In genomic region chr6:14665827-14666724, GRCh38 we compare ENCODE assay signal across 8 cellular contexts.
DNase-seq lines count a peak whose midpoint lies in the region; ATAC-seq and TF ChIP-seq lines count a peak whose summit lies in the region.

No MANE protein-coding gene starts in this region.

- DNase-seq in EH (ENCODE audit: low read depth): peak; percentile 97
- DNase-seq in activated T-helper 2 cell treated with anti-CD3 and anti-CD28 coated beads, Interferon-gamma antibody, Interleukin-2, Interleukin-4, amounts not matched to agents 10 μg/mL and 5 μg/mL and 100 μg/mL, durations not matched to agents 14 hours and 24 hours and 36 hours (ENCODE audit: low spot score): no peak
- no peak for DNase-seq in neural progenitor cell (ENCODE audit: low spot score)
- DNase-seq in DMS53 (lab: John Stamatoyannopoulos, UW): no peak
- DNase-seq in HAP-1 (ENCODE audit: low spot score in 2 of 2): no peak
- no peak for DNase-seq in Karpas-422

- peaks cover 23% of the 10 kb centered on the region for H3K4me1 ChIP-seq in neural progenitor cell
- no peaks in the 10 kb centered on the region for H3K4me1 ChIP-seq in HAP-1
- peaks cover 12% of the 10 kb centered on the region for H3K4me1 ChIP-seq in Karpas-422 (ENCODE audit: low read length)

- H3K9me3 Mint-ChIP-seq in activated T-helper 2 cell treated with anti-CD3 and anti-CD28 coated beads, Interferon-gamma antibody, Interleukin-2, Interleukin-4, amounts not matched to agents 10 μg/mL and 5 μg/mL and 100 μg/mL, durations not matched to agents 14 hours and 24 hours and 36 hours: no peaks in the 10 kb centered on the region
- H3K9me3 Mint-ChIP-seq in neural progenitor cell: peaks cover 2% of the 10 kb centered on the region

- H2AFZ ChIP-seq in neural progenitor cell (replicated peaks): no peak overlapping the region
- no peak overlapping the region for H2AFZ ChIP-seq in Karpas-422 (ENCODE audit: low read length)

- peak overlapping the region; percentile 9 for H3K27ac Mint-ChIP-seq in activated T-helper 2 cell treated with anti-CD3 and anti-CD28 coated beads, Interferon-gamma antibody, Interleukin-2, Interleukin-4, amounts not matched to agents 10 μg/mL and 5 μg/mL and 100 μg/mL, durations not matched to agents 14 hours and 24 hours and 36 hours
- peak overlapping the region; percentile 13 for H3K27ac Mint-ChIP-seq in neural progenitor cell

- no peaks in the 10 kb centered on the region for H3K9me3 ChIP-seq in neural progenitor cell (ENCODE audit: low read depth)
- no peaks in the 10 kb centered on the region for H3K9me3 ChIP-seq in HAP-1
- no peaks in the 10 kb centered on the region for H3K9me3 ChIP-seq in Karpas-422 (ENCODE audit: low read length)

- H3F3A ChIP-seq in neural progenitor cell (ENCODE audit: low read depth): peaks cover 11% of the 10 kb centered on the region

- no peak overlapping the region for H3K4me3 Mint-ChIP-seq in activated T-helper 2 cell treated with anti-CD3 and anti-CD28 coated beads, Interferon-gamma antibody, Interleukin-2, Interleukin-4, amounts not matched to agents 10 μg/mL and 5 μg/mL and 100 μg/mL, durations not matched to agents 14 hours and 24 hours and 36 hours (ENCODE audit: low read depth)
- no peak overlapping the region for H3K4me3 Mint-ChIP-seq in neural progenitor cell

- peak; percentile 63 for ATAC-seq in HG03039 (IDR thresholded peaks at IDR 0.05; ENCODE audit: unreplicated experiment)
- ATAC-seq in HG03469 (IDR thresholded peaks at IDR 0.05; ENCODE audit: unreplicated experiment): no peak

- intact Hi-C loops in activated T-helper 2 cell treated with anti-CD3 and anti-CD28 coated beads, Interferon-gamma antibody, Interleukin-2, Interleukin-4, amounts not matched to agents 10 μg/mL and 5 μg/mL and 100 μg/mL, durations not matched to agents 14 hours and 24 hours and 36 hours (cut with micrococcal nuclease): no loop called here

- no peak for TF ChIP-seq CTCF in neural progenitor cell (IDR thresholded peaks at IDR 0.05)

- H3K36me3 ChIP-seq in neural progenitor cell (no peaks in the 10 kb centered on the region), HAP-1 (replicated peaks) (no peaks in the 10 kb centered on the region), Karpas-422 (ENCODE audit: insufficient read depth, low read length) (no peaks in the 10 kb centered on the region)

- H3K9ac ChIP-seq in neural progenitor cell (no peak overlapping the region), Karpas-422 (ENCODE audit: low read length) (no peak overlapping the region)

- H3K4me1 Mint-ChIP-seq in activated T-helper 2 cell treated with anti-CD3 and anti-CD28 coated beads, Interferon-gamma antibody, Interleukin-2, Interleukin-4, amounts not matched to agents 10 μg/mL and 5 μg/mL and 100 μg/mL, durations not matched to agents 14 hours and 24 hours and 36 hours (ENCODE audit: low read depth): peaks cover 26% of the 10 kb centered on the region
- peaks cover 21% of the 10 kb centered on the region for H3K4me1 Mint-ChIP-seq in neural progenitor cell

- peaks cover under 1% of the 10 kb centered on the region for H3K27me3 Mint-ChIP-seq in activated T-helper 2 cell treated with anti-CD3 and anti-CD28 coated beads, Interferon-gamma antibody, Interleukin-2, Interleukin-4, amounts not matched to agents 10 μg/mL and 5 μg/mL and 100 μg/mL, durations not matched to agents 14 hours and 24 hours and 36 hours (ENCODE audit: low read depth)
- H3K27me3 Mint-ChIP-seq in neural progenitor cell (ENCODE audit: insufficient read depth, low read depth): peaks cover 7% of the 10 kb centered on the region

- H3K9me2 ChIP-seq in Karpas-422 (replicated peaks; ENCODE audit: insufficient read depth, low read length): no peaks in the 10 kb centered on the region

- no peak overlapping the region for H3K4me2 ChIP-seq in neural progenitor cell
- no peak overlapping the region for H3K4me2 ChIP-seq in Karpas-422 (ENCODE audit: low read depth, low read length, poor library complexity, severe bottlenecking)

- no peaks in the 10 kb centered on the region for H4K20me1 ChIP-seq in neural progenitor cell (ENCODE audit: low read depth)
- no peaks in the 10 kb centered on the region; the same call in 1 of the 2 replicates for H4K20me1 ChIP-seq in Karpas-422 (ENCODE audit: insufficient read depth, low read depth, low read length)

- H3K27ac ChIP-seq in neural progenitor cell (no peak overlapping the region), Karpas-422 (ENCODE audit: low read length) (no peak overlapping the region)

- no peaks in the 10 kb centered on the region for H3K79me2 ChIP-seq in neural progenitor cell (ENCODE audit: low read depth)
- H3K79me2 ChIP-seq in Karpas-422 (ENCODE audit: low read length): no peaks in the 10 kb centered on the region

- H3K4me3 ChIP-seq in neural progenitor cell (no peak overlapping the region), HAP-1 (no peak overlapping the region), Karpas-422 (ENCODE audit: low read length) (no peak overlapping the region)

- in situ Hi-C loops in HAP-1 (cut with MboI; ENCODE audit: low sequenced_read_pairs): no loop called here

- H3K36me3 Mint-ChIP-seq in activated T-helper 2 cell treated with anti-CD3 and anti-CD28 coated beads, Interferon-gamma antibody, Interleukin-2, Interleukin-4, amounts not matched to agents 10 μg/mL and 5 μg/mL and 100 μg/mL, durations not matched to agents 14 hours and 24 hours and 36 hours (ENCODE audit: low read depth): no peaks in the 10 kb centered on the region
- H3K36me3 Mint-ChIP-seq in neural progenitor cell: no peaks in the 10 kb centered on the region

- H3K27me3 ChIP-seq in neural progenitor cell (no peaks in the 10 kb centered on the region), HAP-1 (ENCODE audit: low read depth) (no peaks in the 10 kb centered on the region), Karpas-422 (ENCODE audit: low read length) (no peaks in the 10 kb centered on the region; the same call in 1 of the 2 replicates)
